ENCODE assay signal across 9 cellular contexts in the genomic region with DNA sequence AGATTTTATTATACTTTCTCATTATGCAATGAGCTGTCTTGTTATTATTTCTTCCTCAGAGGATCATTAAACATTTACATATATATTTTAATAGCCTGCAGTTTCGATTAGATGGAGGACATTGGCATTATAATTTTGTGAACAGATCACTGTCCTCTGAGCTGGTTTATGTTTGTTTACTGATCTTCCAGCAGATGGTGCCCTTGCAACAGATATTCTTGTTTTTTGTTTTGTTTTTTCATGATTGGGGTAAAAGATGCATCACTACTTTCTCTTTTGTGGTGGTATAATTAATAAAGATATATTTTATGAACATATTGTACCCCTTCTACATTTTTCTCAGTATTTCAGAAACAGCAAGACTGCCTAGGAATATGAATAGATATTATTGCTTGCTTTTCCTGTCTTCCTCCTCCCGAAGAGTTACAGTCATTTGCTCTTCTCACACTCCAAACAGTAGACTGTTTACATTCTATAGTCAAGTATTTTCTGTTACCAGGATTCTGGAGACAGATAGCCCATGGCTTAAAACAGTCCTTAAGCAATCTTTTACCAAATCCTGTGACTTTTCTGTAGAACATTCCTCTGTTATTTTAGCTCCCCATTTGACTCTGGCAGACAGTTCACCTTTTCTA.
A peak's percentile ranks its signal among the peaks of the same experiment; 100 is the strongest.
DNase-seq lines count a peak whose midpoint lies in the region; ATAC-seq and TF ChIP-seq lines count a peak whose summit lies in the region.
"Had no signal": no experiment of that assay in that cellular context is flagged by ENCODE, and none has a peak within 500 bp of the region (broad histone marks: within the 10 kb centered on the region; RNA-seq: fewer than 3 reads in every experiment).

No MANE protein-coding gene starts in this region.

- no peaks in the 10 kb centered on the region for H3K36me3 Mint-ChIP-seq in naive thymus-derived CD4-positive, alpha-beta T cell
- no peaks in the 10 kb centered on the region for H3K36me3 Mint-ChIP-seq in naive thymus-derived CD8-positive, alpha-beta T cell
- H3K36me3 Mint-ChIP-seq: activated naive CD8-positive, alpha-beta T cell treated with anti-CD3 and anti-CD28 coated beads, Interleukin-2, amount 10 ng/mL, durations not matched to agents 7 days and 5 days had no signal

- CTCF ChIA-PET in naive thymus-derived CD4-positive, alpha-beta T cell (lab: Charles Lee), result no interaction called here

- no peak for ATAC-seq in GM18502 (IDR thresholded peaks at IDR 0.05; ENCODE audit: poor library complexity, unreplicated experiment)
- no peak for ATAC-seq in naive thymus-derived CD4-positive, alpha-beta T cell
- ATAC-seq in naive thymus-derived CD8-positive, alpha-beta T cell, result no peak

- no peaks in the 10 kb centered on the region for H3K4me1 ChIP-seq in DOHH2 (ENCODE audit: control insufficient read depth, low read length)
- no peaks in the 10 kb centered on the region for H3K4me1 ChIP-seq in naive thymus-derived CD4-positive, alpha-beta T cell (ENCODE audit: control insufficient read depth in 2 of 2, insufficient read depth in 2 of 2, low read length in 2 of 2)

- H3K4me3 Mint-ChIP-seq in naive thymus-derived CD4-positive, alpha-beta T cell, result no peak overlapping the region
- no peak overlapping the region for H3K4me3 Mint-ChIP-seq in naive thymus-derived CD8-positive, alpha-beta T cell
- H3K4me3 Mint-ChIP-seq: activated naive CD8-positive, alpha-beta T cell treated with anti-CD3 and anti-CD28 coated beads, Interleukin-2, amount 10 ng/mL, durations not matched to agents 7 days and 5 days had no signal

- no peaks in the 10 kb centered on the region for H3K79me2 ChIP-seq in DOHH2 (ENCODE audit: control insufficient read depth, low read length)

- H3F3A ChIP-seq in DOHH2 (ENCODE audit: control insufficient read depth, insufficient read depth), result no peaks in the 10 kb centered on the region

- no peaks in the 10 kb centered on the region for H3K27me3 Mint-ChIP-seq in naive thymus-derived CD4-positive, alpha-beta T cell
- no peaks in the 10 kb centered on the region for H3K27me3 Mint-ChIP-seq in naive thymus-derived CD8-positive, alpha-beta T cell
- H3K27me3 Mint-ChIP-seq: activated naive CD8-positive, alpha-beta T cell treated with anti-CD3 and anti-CD28 coated beads, Interleukin-2, amount 10 ng/mL, durations not matched to agents 7 days and 5 days had no signal

- H4K20me1 ChIP-seq in DOHH2 (ENCODE audit: control insufficient read depth, insufficient read depth, low read depth, low read length), result no peaks in the 10 kb centered on the region

- H3K4me3 ChIP-seq in DOHH2 (ENCODE audit: low read length) (no peak overlapping the region), kidney epithelial cell (ENCODE audit: low read depth, low read length) (no peak overlapping the region)
- no peak overlapping the region for H3K4me3 ChIP-seq in naive thymus-derived CD4-positive, alpha-beta T cell (ENCODE audit: low read length)

- POLR2A ChIA-PET in naive thymus-derived CD4-positive, alpha-beta T cell (lab: Charles Lee), result no interaction called here
- POLR2A ChIA-PET in naive thymus-derived CD8-positive, alpha-beta T cell (lab: Charles Lee), result no interaction called here

- H3K36me3 ChIP-seq in DOHH2 (ENCODE audit: control insufficient read depth, low read length) (no peaks in the 10 kb centered on the region), kidney epithelial cell (ENCODE audit: control insufficient read depth, insufficient read depth, low read length) (no peaks in the 10 kb centered on the region)
- H3K36me3 ChIP-seq in naive thymus-derived CD4-positive, alpha-beta T cell (ENCODE audit: control insufficient read depth in 2 of 3, insufficient read depth in 3 of 3, low read length in 3 of 3), result no peaks in the 10 kb centered on the region

- intact Hi-C loops in naive thymus-derived CD4-positive, alpha-beta T cell (cut with micrococcal nuclease), result no loop called here

- peak; percentile 35 for TF ChIP-seq CTCF in DOHH2 (IDR thresholded peaks at IDR 0.05; ENCODE audit: low read depth, low read length, poor library complexity, severe bottlenecking)
- TF ChIP-seq CTCF in kidney epithelial cell (IDR thresholded peaks at IDR 0.05; ENCODE audit: insufficient read depth, low read length, poor library complexity, severe bottlenecking), result peak; percentile 47

- H3K9me3 ChIP-seq in DOHH2 (ENCODE audit: control insufficient read depth, insufficient read depth, low read length), result no peaks in the 10 kb centered on the region
- H3K9me3 ChIP-seq in naive thymus-derived CD4-positive, alpha-beta T cell (ENCODE audit: control insufficient read depth in 2 of 3, low read length in 3 of 3), result no peaks in the 10 kb centered on the region

- H3K27ac Mint-ChIP-seq in naive thymus-derived CD4-positive, alpha-beta T cell, result no peak overlapping the region
- no peak overlapping the region for H3K27ac Mint-ChIP-seq in naive thymus-derived CD8-positive, alpha-beta T cell
- H3K27ac Mint-ChIP-seq: activated naive CD8-positive, alpha-beta T cell treated with anti-CD3 and anti-CD28 coated beads, Interleukin-2, amount 10 ng/mL, durations not matched to agents 7 days and 5 days had no signal

- peaks cover 0 to 2% (median 0%) of the 10 kb centered on the region in 11 donors for H3K9me3 Mint-ChIP-seq in naive thymus-derived CD4-positive, alpha-beta T cell
- H3K9me3 Mint-ChIP-seq in naive thymus-derived CD8-positive, alpha-beta T cell, result peaks cover 0 to 3% (median 0%) of the 10 kb centered on the region in 9 donors
- H3K9me3 Mint-ChIP-seq: activated naive CD8-positive, alpha-beta T cell treated with anti-CD3 and anti-CD28 coated beads, Interleukin-2, amount 10 ng/mL, durations not matched to agents 7 days and 5 days had no signal

- H3K4me1 Mint-ChIP-seq in naive thymus-derived CD4-positive, alpha-beta T cell, result peaks cover 0 to 3% (median 0%) of the 10 kb centered on the region in 7 donors
- H3K4me1 Mint-ChIP-seq in naive thymus-derived CD8-positive, alpha-beta T cell, result peaks cover 0 to 4% (median 0%) of the 10 kb centered on the region in 4 donors
- H3K4me1 Mint-ChIP-seq: activated naive CD8-positive, alpha-beta T cell treated with anti-CD3 and anti-CD28 coated beads, Interleukin-2, amount 10 ng/mL, durations not matched to agents 7 days and 5 days had no signal

- H3K4me2 ChIP-seq in DOHH2 (ENCODE audit: low read length), result no peak overlapping the region

- no peak overlapping the region for H3K27ac ChIP-seq in DOHH2 (ENCODE audit: low read depth, low read length)
- H3K27ac ChIP-seq in naive thymus-derived CD4-positive, alpha-beta T cell (ENCODE audit: low read depth, low read length), result no peak overlapping the region

- peak; percentile 6 for DNase-seq in HT1080 (ENCODE audit: low read depth)
- peak; percentile 50 for DNase-seq in SK-N-DZ (ENCODE audit: low spot score)
- no peak for DNase-seq in kidney epithelial cell (ENCODE audit: low read depth)
- no peak for DNase-seq in naive thymus-derived CD4-positive, alpha-beta T cell
- DNase-seq in naive thymus-derived CD8-positive, alpha-beta T cell, result no peak
- no peak for DNase-seq in activated naive CD4-positive, alpha-beta T cell (lab: John Stamatoyannopoulos, UW)
- DNase-seq: activated naive CD8-positive, alpha-beta T cell treated with anti-CD3 and anti-CD28 coated beads, Interleukin-2, amount 10 ng/mL, durations not matched to agents 7 days and 5 days had no signal

- no peaks in the 10 kb centered on the region for H3K9me2 ChIP-seq in DOHH2 (replicated peaks; ENCODE audit: control insufficient read depth, low read length)

- H3K27me3 ChIP-seq in DOHH2 (ENCODE audit: control insufficient read depth, low read length), result no peaks in the 10 kb centered on the region
- no peaks in the 10 kb centered on the region for H3K27me3 ChIP-seq in kidney epithelial cell (ENCODE audit: control insufficient read depth, insufficient read depth, low read length)
- no peaks in the 10 kb centered on the region for H3K27me3 ChIP-seq in naive thymus-derived CD4-positive, alpha-beta T cell (ENCODE audit: control insufficient read depth in 2 of 2, insufficient read depth in 2 of 2, low read length in 2 of 2)

Comparison
In these comparisons a context has a peak if more than half of its experiments do, and no peak if none do; other contexts are left out.
1. DNase-seq: peak in HT1080 (single experiment) and SK-N-DZ (single experiment); none in kidney epithelial cell (single experiment), naive thymus-derived CD4-positive, alpha-beta T cell (0 of 9), naive thymus-derived CD8-positive, alpha-beta T cell (0 of 10) and activated naive CD4-positive, alpha-beta T cell (0 of 4).